ENCODE assay signal across 22 cellular contexts in genomic region chr11:6925007-6925577, GRCh38. TPM values are rescaled to one million over a fixed set of nuclear protein-coding genes. Genes with fewer than 3 reads are reported as not detected.
A peak's percentile ranks its signal among the peaks of the same experiment; 100 is the strongest.
DNase-seq lines count a peak whose midpoint lies in the region; ATAC-seq, FAIRE-seq and TF ChIP-seq lines count a peak whose summit lies in the region.
"Had no signal": no experiment of that assay in that cellular context is flagged by ENCODE, and none has a peak within 500 bp of the region (broad histone marks: within the 10 kb centered on the region; RNA-seq: fewer than 3 reads in every experiment).

No MANE protein-coding gene starts in this region.

- H3K9me3 ChIP-seq in HEK293 (ENCODE audit: control insufficient read depth, insufficient read depth, low read depth, low read length) (no peaks in the 10 kb centered on the region), iPS-20b (ENCODE audit: insufficient read depth, low read depth, low read length) (no peaks in the 10 kb centered on the region), left ventricle myocardium inferior (replicated peaks) (no peaks in the 10 kb centered on the region)
- H3K9me3 ChIP-seq: ascending aorta, Caco-2, upper lobe of left lung had no signal

- no peak for TF ChIP-seq CTCF in 22Rv1 (IDR thresholded peaks at IDR 0.05)
- no peak for TF ChIP-seq CTCF in HEK293 (tag by site-specific recombination; IDR thresholded peaks at IDR 0.05)
- TF ChIP-seq CTCF in left ventricle myocardium inferior (IDR thresholded peaks at IDR 0.05; ENCODE audit: borderline replicate concordance), result no peak

- peaks cover 23% of the 10 kb centered on the region for H3K4me1 Mint-ChIP-seq in activated T-helper 1 cell treated with anti-CD3 and anti-CD28 coated beads, Interleukin-12 subunit alpha, Interleukin-12 subunit beta, Interleukin-2, Interleukin-4 antibody, amounts not matched to agents 30 ng/mL and 10 ng/mL and 1 ng/mL, durations not matched to agents 14 hours and 24 hours and 36 hours (ENCODE audit: low read depth)

- peaks cover 4% of the 10 kb centered on the region for H3K36me3 Mint-ChIP-seq in activated T-helper 1 cell treated with anti-CD3 and anti-CD28 coated beads, Interleukin-12 subunit alpha, Interleukin-12 subunit beta, Interleukin-2, Interleukin-4 antibody, amounts not matched to agents 30 ng/mL and 10 ng/mL and 1 ng/mL, durations not matched to agents 14 hours and 24 hours and 36 hours (ENCODE audit: low read depth)
- H3K36me3 Mint-ChIP-seq: activated naive CD8-positive, alpha-beta T cell; IgD-negative memory B cell had no signal

- POLR2A ChIA-PET in HEK293 (lab: Yijun Ruan, JAX), result interaction anchor here (0.6 kb wide), 1 partner anchor 1108 kb away, joined by 3 read pairs; no protein-coding TSS in a partner anchor

- H3K4me1 ChIP-seq in HEK293 (ENCODE audit: control insufficient read depth, insufficient read depth, low read length) (no peaks in the 10 kb centered on the region), iPS-20b (ENCODE audit: insufficient read depth, low read length) (peaks cover 27% of the 10 kb centered on the region), left ventricle myocardium inferior (peaks cover 17% of the 10 kb centered on the region)
- H3K4me1 ChIP-seq: Caco-2 had no signal

- H3K27me3 ChIP-seq in iPS-20b (ENCODE audit: insufficient read depth, low read length), result peaks cover 8% of the 10 kb centered on the region
- peaks cover 33% of the 10 kb centered on the region for H3K27me3 ChIP-seq in left ventricle myocardium inferior (ENCODE audit: low read depth)
- H3K27me3 ChIP-seq: ascending aorta, upper lobe of left lung had no signal

- peak overlapping the region; percentile 86 for H3K4me3 Mint-ChIP-seq in activated T-helper 1 cell treated with anti-CD3 and anti-CD28 coated beads, Interleukin-12 subunit alpha, Interleukin-12 subunit beta, Interleukin-2, Interleukin-4 antibody, amounts not matched to agents 30 ng/mL and 10 ng/mL and 1 ng/mL, durations not matched to agents 14 hours and 24 hours and 36 hours

- H3K36me3 ChIP-seq in HEK293 (ENCODE audit: control insufficient read depth in 2 of 2, insufficient read depth in 1 of 2, low read length in 2 of 2), result no peaks in the 10 kb centered on the region
- H3K36me3 ChIP-seq in iPS-20b (ENCODE audit: insufficient read depth, low read depth, low read length), result no peaks in the 10 kb centered on the region; the same call in 1 of the 2 replicates
- H3K36me3 ChIP-seq in left ventricle myocardium inferior, result no peaks in the 10 kb centered on the region
- H3K36me3 ChIP-seq: ascending aorta, upper lobe of left lung had no signal

- no peak overlapping the region for H3K4me3 ChIP-seq in HEK293 (ENCODE audit: low read depth, low read length)
- H3K4me3 ChIP-seq in iPS-20b (ENCODE audit: low read length), result peak overlapping the region; percentile 98; the same call in 1 of the 2 replicates
- H3K4me3 ChIP-seq in left ventricle myocardium inferior, result no peak overlapping the region

- FAIRE-seq in GM12892 (lab: Jason Lieb, UNC), result no peak

- no peak overlapping the region for H3K27ac Mint-ChIP-seq in activated T-helper 1 cell treated with anti-CD3 and anti-CD28 coated beads, Interleukin-12 subunit alpha, Interleukin-12 subunit beta, Interleukin-2, Interleukin-4 antibody, amounts not matched to agents 30 ng/mL and 10 ng/mL and 1 ng/mL, durations not matched to agents 14 hours and 24 hours and 36 hours
- H3K27ac Mint-ChIP-seq: activated naive CD8-positive, alpha-beta T cell; activated T-helper 17 cell treated with anti-CD3 and anti-CD28 coated beads, Interleukin-2, amount 50 U/mL, for 72 hours; IgD-negative memory B cell had no signal

- H3K27me3 Mint-ChIP-seq in activated T-helper 1 cell treated with anti-CD3 and anti-CD28 coated beads, Interleukin-12 subunit alpha, Interleukin-12 subunit beta, Interleukin-2, Interleukin-4 antibody, amounts not matched to agents 30 ng/mL and 10 ng/mL and 1 ng/mL, durations not matched to agents 14 hours and 24 hours and 36 hours (ENCODE audit: insufficient read depth), result peaks cover 26% of the 10 kb centered on the region

- CTCF ChIA-PET in HEK293 (lab: Yijun Ruan, JAX), result interaction anchor here (0.5 kb wide), 1 partner anchor 1799 kb away, joined by 3 read pairs; no protein-coding TSS in a partner anchor

- no peak for TF ChIP-seq POLR2A in GM12892 (IDR thresholded peaks at IDR 0.05; ENCODE audit: low read depth, low read length)

- no peak overlapping the region for H3K9ac ChIP-seq in iPS-20b (ENCODE audit: low read depth, low read length)

- no peak for ATAC-seq in HG02885 (IDR thresholded peaks at IDR 0.05; ENCODE audit: poor library complexity, unreplicated experiment)

- intact Hi-C loops in activated T-helper 1 cell treated with anti-CD3 and anti-CD28 coated beads, Interleukin-12 subunit alpha, Interleukin-12 subunit beta, Interleukin-2, Interleukin-4 antibody, amounts not matched to agents 30 ng/mL and 10 ng/mL and 1 ng/mL, durations not matched to agents 14 hours and 24 hours and 36 hours (cut with micrococcal nuclease), result loop anchor here (5.0 to 10.0 kb wide), 2 partner anchors 183 to 590 kb away; partner anchors contain the start of gene PPFIBP2
- intact Hi-C loops in left ventricle myocardium inferior (cut with micrococcal nuclease), result no loop called here

- peaks cover 3% of the 10 kb centered on the region for H3K9me3 Mint-ChIP-seq in activated T-helper 1 cell treated with anti-CD3 and anti-CD28 coated beads, Interleukin-12 subunit alpha, Interleukin-12 subunit beta, Interleukin-2, Interleukin-4 antibody, amounts not matched to agents 30 ng/mL and 10 ng/mL and 1 ng/mL, durations not matched to agents 14 hours and 24 hours and 36 hours
- H3K9me3 Mint-ChIP-seq: activated T-helper 17 cell treated with anti-CD3 and anti-CD28 coated beads, Interleukin-2, amount 50 U/mL, for 72 hours had no signal

- H3K27ac ChIP-seq in 22Rv1, result peak overlapping the region; percentile 87
- no peak overlapping the region for H3K27ac ChIP-seq in HEK293 (ENCODE audit: extremely low read depth, low read depth, low read length)
- H3K27ac ChIP-seq in iPS-20b (ENCODE audit: low read length), result peak overlapping the region; percentile 2
- H3K27ac ChIP-seq in left ventricle myocardium inferior (replicated peaks), result no peak overlapping the region

- no peak for DNase-seq in activated T-helper 1 cell treated with anti-CD3 and anti-CD28 coated beads, Interleukin-12 subunit alpha, Interleukin-12 subunit beta, Interleukin-2, Interleukin-4 antibody, amounts not matched to agents 30 ng/mL and 10 ng/mL and 1 ng/mL, durations not matched to agents 14 hours and 24 hours and 36 hours (ENCODE audit: low spot score)
- DNase-seq in NAMALWA (ENCODE audit: low spot score) (no peak), GM12892 (ENCODE audit: insufficient read length) (no peak), left ventricle myocardium inferior (no peak)
- DNase-seq: activated CD4-positive, alpha-beta T cell treated with anti-CD3 and anti-CD28 coated beads for 4 hours; Caco-2; cerebellar nuclear complex; erythroblast; kidney glomerular epithelial cell; NCI-H524 treated with DMSO at 0.1 percent for 48 hours; upper lobe of left lung had no signal

TF ChIP-seq in HEK293, 187 proteins besides CTCF, POLR2A, EP300 and RAD21:
- TF ChIP-seq GLIS1 (tag by site-specific recombination; IDR thresholded peaks at IDR 0.05) (0 out of 2 replicates have a peak, but pooled peaks have one; percentile 8), ZNF366 (tag by site-specific recombination; conservative IDR thresholded peaks at IDR 0.05) (0 out of 2 replicates have a peak, but pooled peaks have one; percentile 34), ZNF146 (tag by site-specific recombination; IDR thresholded peaks at IDR 0.05) (no peak), GLI4 (tag by site-specific recombination; IDR thresholded peaks at IDR 0.05) (no peak)

RNA-seq across cellular contexts. Expression of gene ZNF215, which starts 1.1 kb away (rescaled TPM):
- 1.8 and 2.1 TPM in 2 replicates for total RNA-seq in activated T-helper 1 cell treated with anti-CD3 and anti-CD28 coated beads, Interleukin-12 subunit alpha, Interleukin-12 subunit beta, Interleukin-2, Interleukin-4 antibody, amounts not matched to agents 30 ng/mL and 10 ng/mL and 1 ng/mL, durations not matched to agents 14 hours and 24 hours and 36 hours
- 1.6 TPM for polyA plus RNA-seq in GM12892 (2012; ENCODE audit: missing spikeins)
- 0.77 TPM for total RNA-seq in left ventricle myocardium inferior
- total RNA-seq: ascending aorta, Caco-2 had no signal

RNA-seq across cellular contexts. Expression of gene OR2D3, which starts 4.3 kb away (rescaled TPM):
- total RNA-seq in activated T-helper 1 cell treated with anti-CD3 and anti-CD28 coated beads, Interleukin-12 subunit alpha, Interleukin-12 subunit beta, Interleukin-2, Interleukin-4 antibody, amounts not matched to agents 30 ng/mL and 10 ng/mL and 1 ng/mL, durations not matched to agents 14 hours and 24 hours and 36 hours, result not detected in 2 replicates
- polyA plus RNA-seq in GM12892 (2012; ENCODE audit: missing spikeins), result not detected
- not detected for total RNA-seq in left ventricle myocardium inferior
- total RNA-seq: activated T-helper 17 cell treated with anti-CD3 and anti-CD28 coated beads, Interleukin-2, amount 50 U/mL, for 72 hours; ascending aorta; Caco-2; lung microvascular endothelial cell; osteocyte; upper lobe of left lung had no signal
- polyA plus RNA-seq: BJ, IgD-negative memory B cell had no signal

RNA-seq across cellular contexts. Expression of gene OR2D2, which starts 32.8 kb away (rescaled TPM):
- 0.34 and 0.56 TPM in 2 replicates for total RNA-seq in activated T-helper 1 cell treated with anti-CD3 and anti-CD28 coated beads, Interleukin-12 subunit alpha, Interleukin-12 subunit beta, Interleukin-2, Interleukin-4 antibody, amounts not matched to agents 30 ng/mL and 10 ng/mL and 1 ng/mL, durations not matched to agents 14 hours and 24 hours and 36 hours
- polyA plus RNA-seq in GM12892 (2012; ENCODE audit: missing spikeins), result not detected
- total RNA-seq in left ventricle myocardium inferior, result not detected
- total RNA-seq: activated T-helper 17 cell treated with anti-CD3 and anti-CD28 coated beads, Interleukin-2, amount 50 U/mL, for 72 hours; ascending aorta; Caco-2; lung microvascular endothelial cell; osteocyte had no signal
- polyA plus RNA-seq: IgD-negative memory B cell had no signal

RNA-seq across cellular contexts. Expression of gene OR10A4, which starts 48.7 kb away (rescaled TPM):
- not detected in 2 replicates for total RNA-seq in activated T-helper 1 cell treated with anti-CD3 and anti-CD28 coated beads, Interleukin-12 subunit alpha, Interleukin-12 subunit beta, Interleukin-2, Interleukin-4 antibody, amounts not matched to agents 30 ng/mL and 10 ng/mL and 1 ng/mL, durations not matched to agents 14 hours and 24 hours and 36 hours
- polyA plus RNA-seq in GM12892 (2012; ENCODE audit: missing spikeins), result not detected
- total RNA-seq in left ventricle myocardium inferior, result not detected
- total RNA-seq: activated T-helper 17 cell treated with anti-CD3 and anti-CD28 coated beads, Interleukin-2, amount 50 U/mL, for 72 hours; ascending aorta; Caco-2; lung microvascular endothelial cell; osteocyte; upper lobe of left lung had no signal
- polyA plus RNA-seq: BJ, IgD-negative memory B cell had no signal

Comparison
In these comparisons a context has a peak if more than half of its experiments do, and no peak if none do; other contexts are left out.
1. H3K27ac ChIP-seq: peak in 22Rv1 (single experiment) and iPS-20b (single experiment); none in HEK293 (single experiment) and left ventricle myocardium inferior (single experiment).